In genomic region chr17:1010086-1010450, GRCh38 we compare ENCODE assay signal across 18 cellular contexts.
"Had no signal": no experiment of that assay in that cellular context is flagged by ENCODE, and none has a peak within 500 bp of the region (broad histone marks: within the 10 kb centered on the region; RNA-seq: fewer than 3 reads in every experiment).

No MANE protein-coding gene starts in this region.

- ATAC-seq: left lung, mucosa of descending colon, SK-N-SH treated with all-trans-retinoic acid at 6 μM for 48 hours had no signal

- H3K27ac ChIP-seq: testis had no signal

- H3K4me3 ChIP-seq: left lung, mucosa of descending colon, testis had no signal

- H3K27me3 ChIP-seq: left lung, testis had no signal

- H3K9me3 ChIP-seq: left lung, mucosa of descending colon, testis had no signal

- DNase-seq: activated CD4-positive, alpha-beta T cell treated with anti-CD3 and anti-CD28 coated beads, Interleukin-2, amount 50 U/mL, for 1 hour; activated CD8-positive, alpha-beta memory T cell treated with anti-CD3 and anti-CD28 coated beads, Interleukin-2, amount 50 U/mL, for 4 hours; activated effector memory CD4-positive, alpha-beta T cell treated with anti-CD3 and anti-CD28 coated beads, Interleukin-2, amount 50 U/mL, for 16 hours; activated T-cell treated with anti-CD3 and anti-CD28 coated beads, Interleukin-2, amount 50 U/mL, for 48 hours; dermis blood vessel endothelial cell; foreskin fibroblast; kidney; mesenchymal stem cell; mucosa of descending colon; naive B cell; retina; stimulated activated CD4-positive, alpha-beta T cell treated with anti-CD3 and anti-CD28 coated beads, Interleukin-12 subunit alpha, Interleukin-12 subunit beta, amount 100 ng/mL, for 4 hours; stimulated activated CD4-positive, alpha-beta T cell treated with anti-CD3 and anti-CD28 coated beads, Interleukin-2, amount 100 ng/mL, for 24 hours; T-helper 1 cell; T-helper 9 cell; testis had no signal
